ENCODE assay signal across 9 cellular contexts in the genomic region with DNA sequence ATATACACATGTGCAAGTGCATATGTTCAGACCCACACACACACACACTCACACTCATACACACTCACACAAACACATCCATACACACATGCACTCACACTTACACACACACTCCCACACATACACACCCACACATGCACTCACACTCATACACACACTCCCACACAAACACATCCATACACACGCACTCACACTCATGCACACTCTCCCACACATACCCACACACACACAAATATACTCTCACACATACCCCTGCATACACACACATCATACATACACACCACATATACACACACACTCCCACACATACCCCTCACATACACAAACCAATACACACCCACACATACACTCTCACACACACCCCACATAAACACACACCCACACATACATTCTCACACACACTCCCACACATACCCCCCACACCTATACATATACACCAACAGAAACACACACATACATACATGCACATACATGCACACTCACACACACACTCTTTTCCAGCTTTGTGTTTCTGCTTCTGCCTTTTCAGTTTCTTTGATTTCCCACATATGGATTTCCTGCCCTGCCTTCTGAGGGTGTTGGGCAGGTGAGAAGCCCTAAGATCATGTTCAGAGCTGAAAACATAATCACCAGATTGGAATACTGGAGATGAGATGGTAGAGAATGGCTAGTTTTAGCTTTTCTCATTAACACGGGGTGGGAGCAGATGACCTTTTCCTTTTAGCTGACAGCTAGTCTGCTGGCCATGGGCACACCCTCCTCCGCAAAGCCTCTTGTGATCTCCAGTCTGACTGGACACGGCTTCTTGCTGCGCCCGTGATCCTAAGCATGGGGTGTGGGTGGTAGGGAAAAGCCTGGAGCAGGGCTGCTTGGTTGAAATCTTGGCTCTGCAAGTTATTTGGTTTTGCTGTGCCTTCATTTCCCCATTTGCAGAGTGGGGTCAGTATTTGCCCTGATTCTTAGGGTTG.
A peak's percentile ranks its signal among the peaks of the same experiment; 100 is the strongest.
DNase-seq lines count a peak whose midpoint lies in the region; ATAC-seq and TF ChIP-seq lines count a peak whose summit lies in the region.
"Had no signal": no experiment of that assay in that cellular context is flagged by ENCODE, and none has a peak within 500 bp of the region (broad histone marks: within the 10 kb centered on the region; RNA-seq: fewer than 3 reads in every experiment).

No MANE protein-coding gene starts in this region.

- H3K27ac ChIP-seq in gastroesophageal sphincter (peak overlapping the region in 3 of 4 donors; percentile 31 to 63 (median 46)), suprapubic skin (peak overlapping the region; percentile 64)

- no peak overlapping the region for H3K4me3 ChIP-seq in gastroesophageal sphincter
- H3K4me3 ChIP-seq in suprapubic skin: no peak overlapping the region

- H3K27me3 ChIP-seq in gastroesophageal sphincter (no peaks in the 10 kb centered on the region), suprapubic skin (no peaks in the 10 kb centered on the region)

- TF ChIP-seq CTCF in gastroesophageal sphincter (IDR thresholded peaks at IDR 0.05): no peak
- no peak for TF ChIP-seq CTCF in suprapubic skin (IDR thresholded peaks at IDR 0.05)

- WGBS in gastroesophageal sphincter (ENCODE audit: low coverage in 1 of 2), 2 donors: 53 to 71% methylated on average over 6 of the region's 6 CpGs
- WGBS in suprapubic skin: 56% methylated on average over 6 of the region's 6 CpGs

- peak overlapping the region; percentile 96 for H3K27ac Mint-ChIP-seq in T-helper 1 cell treated with Interleukin-12 subunit alpha and Interleukin-12 subunit beta and Interleukin-4 antibody, amounts not matched to agents 30 μg/mL and 1 μg/mL, for 36 hours

- H3K4me3 Mint-ChIP-seq in T-helper 1 cell treated with Interleukin-12 subunit alpha and Interleukin-12 subunit beta and Interleukin-4 antibody, amounts not matched to agents 30 μg/mL and 1 μg/mL, for 36 hours: peak overlapping the region; percentile 75

- H3K36me3 ChIP-seq in gastroesophageal sphincter: no peaks in the 10 kb centered on the region
- H3K36me3 ChIP-seq in suprapubic skin: no peaks in the 10 kb centered on the region

- H3K9me3 ChIP-seq in gastroesophageal sphincter (no peaks in the 10 kb centered on the region), suprapubic skin (no peaks in the 10 kb centered on the region)

- ATAC-seq in gastroesophageal sphincter (no peak), GM21447 (IDR thresholded peaks at IDR 0.05; ENCODE audit: unreplicated experiment) (no peak)

- H3K4me1 ChIP-seq in gastroesophageal sphincter (peaks cover 0 to 74% (median 46%) of the 10 kb centered on the region in 3 donors), suprapubic skin (peaks cover 62% of the 10 kb centered on the region)

- peaks cover 58% of the 10 kb centered on the region for H3K4me1 Mint-ChIP-seq in T-helper 1 cell treated with Interleukin-12 subunit alpha and Interleukin-12 subunit beta and Interleukin-4 antibody, amounts not matched to agents 30 μg/mL and 1 μg/mL, for 36 hours (ENCODE audit: low read depth)

- DNase-seq in T-helper 1 cell (no peak), SW480 (ENCODE audit: low spot score) (peak; percentile 38), suprapubic skin (ENCODE audit: low spot score in 2 of 2) (no peak), islet precursor cell (no peak), NCI-H2029 treated with DMSO at 0.1 percent for 48 hours (lab: John Stamatoyannopoulos, UW) (no peak)
- DNase-seq: NCI-H1092 had no signal

- H3K27me3 Mint-ChIP-seq in T-helper 1 cell treated with Interleukin-12 subunit alpha and Interleukin-12 subunit beta and Interleukin-4 antibody, amounts not matched to agents 30 μg/mL and 1 μg/mL, for 36 hours (ENCODE audit: low read depth): no peaks in the 10 kb centered on the region

- no peak for TF ChIP-seq EP300 in gastroesophageal sphincter (IDR thresholded peaks at IDR 0.05)
- no peak for TF ChIP-seq EP300 in suprapubic skin (IDR thresholded peaks at IDR 0.05)

- peaks cover 24% of the 10 kb centered on the region for H3K36me3 Mint-ChIP-seq in T-helper 1 cell treated with Interleukin-12 subunit alpha and Interleukin-12 subunit beta and Interleukin-4 antibody, amounts not matched to agents 30 μg/mL and 1 μg/mL, for 36 hours (ENCODE audit: low read depth)

- TF ChIP-seq POLR2A in gastroesophageal sphincter (IDR thresholded peaks at IDR 0.05) (no peak), suprapubic skin (IDR thresholded peaks at IDR 0.05) (no peak)

- H3K9me3 Mint-ChIP-seq in T-helper 1 cell treated with Interleukin-12 subunit alpha and Interleukin-12 subunit beta and Interleukin-4 antibody, amounts not matched to agents 30 μg/mL and 1 μg/mL, for 36 hours: no peaks in the 10 kb centered on the region
